ENCODE assay signal across 13 cellular contexts in genomic region chr16:87657621-87658192, GRCh38. TPM values are rescaled to one million over a fixed set of nuclear protein-coding genes. Genes with fewer than 3 reads are reported as not detected.
DNase-seq lines count a peak whose midpoint lies in the region; ATAC-seq, FAIRE-seq and TF ChIP-seq lines count a peak whose summit lies in the region.
"Had no signal": no experiment of that assay in that cellular context is flagged by ENCODE, and none has a peak within 500 bp of the region (broad histone marks: within the 10 kb centered on the region; RNA-seq: fewer than 3 reads in every experiment).

No MANE protein-coding gene starts in this region.

- DNase-seq in ACHN: peak; percentile 18
- DNase-seq in GM12892 (ENCODE audit: insufficient read length): no peak
- DNase-seq in OCI-LY7 (ENCODE audit: low spot score): peak; percentile 69
- no peak for DNase-seq in T-helper 1 cell
- DNase-seq in NCI-H187 treated with DMSO at 0.1 percent for 48 hours (lab: John Stamatoyannopoulos, UW): no peak
- no peak for DNase-seq in DMS53 treated with DMSO at 0.1 percent for 48 hours (lab: John Stamatoyannopoulos, UW; ENCODE audit: unreplicated experiment)
- DNase-seq: anterior cingulate cortex; CD4-positive, alpha-beta memory T cell; NCI-H1092; nucleus accumbens had no signal

- no peak for TF ChIP-seq POLR2A in GM12892 (IDR thresholded peaks at IDR 0.05; ENCODE audit: low read depth, low read length)

- peak; percentile 60 for FAIRE-seq in GM12892 (lab: Jason Lieb, UNC)

- H3K27ac ChIP-seq in OCI-LY7 (ENCODE audit: low read depth, low read length, poor library complexity, severe bottlenecking): no peak overlapping the region
- H3K27ac ChIP-seq: thoracic aorta had no signal

- no peaks in the 10 kb centered on the region for H3K9me2 ChIP-seq in OCI-LY7 (ENCODE audit: insufficient read depth, low read length)

- ATAC-seq in esophagus mucosa (peak; percentile 29), GM21423 (IDR thresholded peaks at IDR 0.05; ENCODE audit: unreplicated experiment) (no peak)

- H3K4me3 ChIP-seq in OCI-LY7 (ENCODE audit: low read depth, low read length, poor library complexity, severe bottlenecking): no peak overlapping the region
- H3K4me3 ChIP-seq: thoracic aorta had no signal

- peaks cover 5% of the 10 kb centered on the region for H3K4me1 ChIP-seq in OCI-LY7 (ENCODE audit: insufficient read depth, low read length, poor library complexity, severe bottlenecking)

- H3K9me3 ChIP-seq in OCI-LY7 (ENCODE audit: low read length): no peaks in the 10 kb centered on the region
- H3K9me3 ChIP-seq: thoracic aorta had no signal

- intact Hi-C loops in OCI-LY7 (cut with micrococcal nuclease; ENCODE audit: unreplicated experiment): no loop called here

- no peaks in the 10 kb centered on the region for H4K20me1 ChIP-seq in OCI-LY7 (ENCODE audit: insufficient read depth, low read length)

- in situ Hi-C loops in ACHN (cut with HindIII; ENCODE audit: low pct_ligation_motif_present, low pct_unique_long_range_greater_than_20kb, low sequenced_read_pairs): no loop called here

- no peak overlapping the region for H3K4me2 ChIP-seq in OCI-LY7 (ENCODE audit: low read length)

- POLR2A ChIA-PET in OCI-LY7 (lab: Charles Lee): interaction anchor here (0.6 to 0.7 kb wide), 2 partner anchors 107 to 269 kb away, joined by 3 read pairs; no protein-coding TSS in a partner anchor

- no peak for TF ChIP-seq CTCF in OCI-LY7 (conservative IDR thresholded peaks at IDR 0.05; ENCODE audit: low read length)

- H3K79me2 ChIP-seq in OCI-LY7 (ENCODE audit: insufficient read depth, low read depth, low read length): no peaks in the 10 kb centered on the region

- no peak overlapping the region for H2AFZ ChIP-seq in OCI-LY7 (ENCODE audit: low read length)

- H3K36me3 ChIP-seq in OCI-LY7 (ENCODE audit: insufficient read depth, low read length): no peaks in the 10 kb centered on the region
- H3K36me3 ChIP-seq: thoracic aorta had no signal

- CTCF ChIA-PET in OCI-LY7 (lab: Charles Lee; ENCODE audit: unreplicated experiment): no interaction called here

- no TSS peak for BruUV-seq in OCI-LY7 (replicated peaks; lab: Mats Ljungman, UMichigan)

RNA-seq across cellular contexts. Expression of gene JPH3, which starts 55.4 kb away (rescaled TPM):
- polyA plus RNA-seq in GM12892 (2012; ENCODE audit: missing spikeins): 0.06 TPM
- not detected in 2 replicates for total RNA-seq in OCI-LY7 (2014; rRNA removed; shearing (Covaris generic))
- total RNA-seq in OCI-LY7 (2022) (not detected in 2 replicates), esophagus mucosa (0.16 TPM)
- total RNA-seq: thoracic aorta had no signal
- polyA plus RNA-seq: CD4-positive, alpha-beta memory T cell had no signal

Comparison
In these comparisons a context has a peak if more than half of its experiments do, and no peak if none do; other contexts are left out.
1. DNase-seq: peak in ACHN (single experiment) and OCI-LY7 (single experiment); none in GM12892 (single experiment), T-helper 1 cell (0 of 5), NCI-H187 treated with DMSO at 0.1 percent for 48 hours (single experiment) and DMS53 treated with DMSO at 0.1 percent for 48 hours (single experiment).